In genomic region chr6:169689247-169689646, GRCh38 we compare ENCODE assay signal across 13 cellular contexts. TPM values are rescaled to one million over a fixed set of nuclear protein-coding genes. Genes with fewer than 3 reads are reported as not detected.
DNase-seq lines count a peak whose midpoint lies in the region; ATAC-seq and TF ChIP-seq lines count a peak whose summit lies in the region.
"Had no signal": no experiment of that assay in that cellular context is flagged by ENCODE, and none has a peak within 500 bp of the region (broad histone marks: within the 10 kb centered on the region; RNA-seq: fewer than 3 reads in every experiment).

No MANE protein-coding gene starts in this region.

- ATAC-seq in RWPE2 (ENCODE audit: low read depth): peak; percentile 94
- ATAC-seq in GM19328 (IDR thresholded peaks at IDR 0.05; ENCODE audit: unreplicated experiment): no peak
- ATAC-seq: K562 had no signal

- no peaks in the 10 kb centered on the region for H3K27me3 ChIP-seq in RWPE2 (ENCODE audit: insufficient read depth, poor library complexity, severe bottlenecking)
- H3K27me3 ChIP-seq: SJCRH30 had no signal

- DNase-seq in activated CD4-positive, alpha-beta T cell treated with anti-CD3 and anti-CD28 coated beads, Interleukin-2, amount 10 ng/mL, durations not matched to agents 24 days and 14 days: peak; percentile 44
- DNase-seq in activated CD4-positive, alpha-beta T cell treated with anti-CD3 and anti-CD28 coated beads for 1 hour: no peak
- DNase-seq in RWPE2 (ENCODE audit: low spot score) (no peak), fibroblast of mammary gland (ENCODE audit: low read depth) (peak; percentile 96), stromal cell of bone marrow (ENCODE audit: low read depth) (peak; percentile 69), UCSD-AML1 (lab: John Stamatoyannopoulos, UW; ENCODE audit: unreplicated experiment) (no peak)
- no peak for DNase-seq in activated naive CD4-positive, alpha-beta T cell treated with anti-CD3 and anti-CD28 coated beads, Interleukin-2, amount 10 ng/mL, durations not matched to agents 7 days and 5 days
- DNase-seq: NCI-H187 treated with DMSO at 0.1 percent for 48 hours, SJCRH30 had no signal

- H3K36me3 Mint-ChIP-seq in activated CD4-positive, alpha-beta T cell treated with anti-CD3 and anti-CD28 coated beads, Interleukin-2, amount 10 ng/mL, durations not matched to agents 24 days and 14 days (ENCODE audit: low read depth): peaks cover 34% of the 10 kb centered on the region
- H3K36me3 Mint-ChIP-seq in activated naive CD4-positive, alpha-beta T cell treated with anti-CD3 and anti-CD28 coated beads, Interleukin-2, amount 10 ng/mL, durations not matched to agents 7 days and 5 days: peaks cover 25% of the 10 kb centered on the region

- peaks cover 45% of the 10 kb centered on the region for H3K36me3 ChIP-seq in RWPE2 (ENCODE audit: low read depth)

- peaks cover 20% of the 10 kb centered on the region for H3K4me1 ChIP-seq in RWPE2 (ENCODE audit: insufficient read depth, poor library complexity, severe bottlenecking)
- H3K4me1 ChIP-seq: SJCRH30 had no signal

- H3K9me3 Mint-ChIP-seq in activated CD4-positive, alpha-beta T cell treated with anti-CD3 and anti-CD28 coated beads, Interleukin-2, amount 10 ng/mL, durations not matched to agents 24 days and 14 days: peaks cover 20% of the 10 kb centered on the region
- H3K9me3 Mint-ChIP-seq in activated naive CD4-positive, alpha-beta T cell treated with anti-CD3 and anti-CD28 coated beads, Interleukin-2, amount 10 ng/mL, durations not matched to agents 7 days and 5 days: peaks cover 20% of the 10 kb centered on the region

- CTCF ChIA-PET in activated naive CD4-positive, alpha-beta T cell treated with anti-CD3 and anti-CD28 coated beads, Interleukin-2, amount 10 ng/mL, durations not matched to agents 7 days and 5 days (lab: Charles Lee): no interaction called here

- intact Hi-C loops in activated CD4-positive, alpha-beta T cell treated with anti-CD3 and anti-CD28 coated beads, Interleukin-2, amount 10 ng/mL, durations not matched to agents 24 days and 14 days (cut with micrococcal nuclease): no loop called here

- TF ChIP-seq CTCF in RWPE2 (IDR thresholded peaks at IDR 0.05; ENCODE audit: poor library complexity, severe bottlenecking) (no peak), fibroblast of mammary gland (conservative IDR thresholded peaks at IDR 0.05; ENCODE audit: control insufficient read depth, insufficient read depth, low read depth, low read length) (no peak)

- H3K27ac Mint-ChIP-seq in activated CD4-positive, alpha-beta T cell treated with anti-CD3 and anti-CD28 coated beads, Interleukin-2, amount 10 ng/mL, durations not matched to agents 24 days and 14 days: no peak overlapping the region
- H3K27ac Mint-ChIP-seq in activated naive CD4-positive, alpha-beta T cell treated with anti-CD3 and anti-CD28 coated beads, Interleukin-2, amount 10 ng/mL, durations not matched to agents 7 days and 5 days: no peak overlapping the region
- H3K27ac Mint-ChIP-seq: activated naive CD4-positive, alpha-beta T cell treated with anti-CD3 and anti-CD28 coated beads, Interleukin-2, amount 50 U/mL, for 24 hours had no signal

- H3K27ac ChIP-seq in RWPE2 (ENCODE audit: poor library complexity, severe bottlenecking): peak overlapping the region; percentile 65
- H3K27ac ChIP-seq: 22Rv1, SJCRH30 had no signal

- no peaks in the 10 kb centered on the region for H3K27me3 Mint-ChIP-seq in activated CD4-positive, alpha-beta T cell treated with anti-CD3 and anti-CD28 coated beads, Interleukin-2, amount 10 ng/mL, durations not matched to agents 24 days and 14 days
- H3K27me3 Mint-ChIP-seq in activated naive CD4-positive, alpha-beta T cell treated with anti-CD3 and anti-CD28 coated beads, Interleukin-2, amount 10 ng/mL, durations not matched to agents 7 days and 5 days: no peaks in the 10 kb centered on the region
- H3K27me3 Mint-ChIP-seq: activated naive CD4-positive, alpha-beta T cell treated with anti-CD3 and anti-CD28 coated beads, Interleukin-2, amount 50 U/mL, for 24 hours had no signal

- H3K4me3 ChIP-seq in RWPE2 (ENCODE audit: severe bottlenecking) (no peak overlapping the region), fibroblast of mammary gland (ENCODE audit: control insufficient read depth, low read depth, low read length) (no peak overlapping the region)
- H3K4me3 ChIP-seq: K562, SJCRH30 had no signal

- H3K9me3 ChIP-seq in RWPE2 (ENCODE audit: severe bottlenecking): peaks cover 20% of the 10 kb centered on the region

- H3K4me3 Mint-ChIP-seq in activated CD4-positive, alpha-beta T cell treated with anti-CD3 and anti-CD28 coated beads, Interleukin-2, amount 10 ng/mL, durations not matched to agents 24 days and 14 days: no peak overlapping the region
- H3K4me3 Mint-ChIP-seq in activated naive CD4-positive, alpha-beta T cell treated with anti-CD3 and anti-CD28 coated beads, Interleukin-2, amount 10 ng/mL, durations not matched to agents 7 days and 5 days: no peak overlapping the region
- H3K4me3 Mint-ChIP-seq: activated naive CD4-positive, alpha-beta T cell treated with anti-CD3 and anti-CD28 coated beads, Interleukin-2, amount 50 U/mL, for 24 hours had no signal

- H3K4me1 Mint-ChIP-seq in activated CD4-positive, alpha-beta T cell treated with anti-CD3 and anti-CD28 coated beads, Interleukin-2, amount 10 ng/mL, durations not matched to agents 24 days and 14 days: no peaks in the 10 kb centered on the region
- peaks cover 6% of the 10 kb centered on the region for H3K4me1 Mint-ChIP-seq in activated naive CD4-positive, alpha-beta T cell treated with anti-CD3 and anti-CD28 coated beads, Interleukin-2, amount 10 ng/mL, durations not matched to agents 7 days and 5 days

RNA-seq across cellular contexts. Expression of gene WDR27, which starts 12.6 kb away (rescaled TPM):
- 29.0 and 33.3 TPM in 2 replicates for total RNA-seq in activated CD4-positive, alpha-beta T cell treated with anti-CD3 and anti-CD28 coated beads, Interleukin-2, amount 10 ng/mL, durations not matched to agents 24 days and 14 days

RNA-seq across cellular contexts. Expression of gene C6orf120, which starts 12.7 kb away (rescaled TPM):
- total RNA-seq in activated CD4-positive, alpha-beta T cell treated with anti-CD3 and anti-CD28 coated beads, Interleukin-2, amount 10 ng/mL, durations not matched to agents 24 days and 14 days: 23.2 and 23.8 TPM in 2 replicates

RNA-seq across cellular contexts. Expression of gene PHF10, which starts 35.1 kb away (rescaled TPM):
- 91.2 and 92.2 TPM in 2 replicates for total RNA-seq in activated CD4-positive, alpha-beta T cell treated with anti-CD3 and anti-CD28 coated beads, Interleukin-2, amount 10 ng/mL, durations not matched to agents 24 days and 14 days

Comparison
In these comparisons a context has a peak if more than half of its experiments do, and no peak if none do; other contexts are left out.
1. DNase-seq: peak in activated CD4-positive, alpha-beta T cell treated with anti-CD3 and anti-CD28 coated beads, Interleukin-2, amount 10 ng/mL, durations not matched to agents 24 days and 14 days (single experiment), fibroblast of mammary gland (single experiment) and stromal cell of bone marrow (single experiment); none in activated CD4-positive, alpha-beta T cell treated with anti-CD3 and anti-CD28 coated beads for 1 hour (single experiment), RWPE2 (single experiment), UCSD-AML1 (single experiment) and activated naive CD4-positive, alpha-beta T cell treated with anti-CD3 and anti-CD28 coated beads, Interleukin-2, amount 10 ng/mL, durations not matched to agents 7 days and 5 days (single experiment).